ENCODE assay signal across 16 cellular contexts in the genomic region with DNA sequence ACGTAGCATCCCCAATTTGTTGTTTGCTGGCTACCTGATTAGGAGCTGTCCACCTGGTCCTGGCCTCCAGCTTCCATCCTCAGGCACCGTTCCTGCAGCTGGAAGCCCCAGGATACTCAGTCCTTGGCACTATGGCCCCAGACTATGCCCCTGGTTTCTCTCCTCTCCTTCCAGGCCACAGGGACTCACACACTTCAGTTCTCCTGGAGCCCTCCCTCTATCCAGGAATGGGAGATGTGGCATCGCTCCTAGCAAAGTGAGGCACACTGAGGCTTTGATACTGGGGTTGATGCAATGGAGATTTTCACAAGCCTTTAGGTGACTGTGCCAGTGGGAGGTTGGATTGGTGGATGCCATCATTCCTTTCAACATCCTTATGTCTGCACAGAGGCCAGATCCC.
DNase-seq lines count a peak whose midpoint lies in the region; TF ChIP-seq lines count a peak whose summit lies in the region.
"Had no signal": no experiment of that assay in that cellular context is flagged by ENCODE, and none has a peak within 500 bp of the region (broad histone marks: within the 10 kb centered on the region; RNA-seq: fewer than 3 reads in every experiment).

No MANE protein-coding gene starts in this region.

- TF ChIP-seq CTCF in coronary artery (IDR thresholded peaks at IDR 0.05), result no peak

- H3K4me3 ChIP-seq in coronary artery, result no peak overlapping the region

- no peak overlapping the region for H3K27ac ChIP-seq in coronary artery

- peak; percentile 3 for DNase-seq in activated CD8-positive, alpha-beta memory T cell treated with anti-CD3 and anti-CD28 coated beads for 24 hours
- DNase-seq in activated CD8-positive, alpha-beta memory T cell treated with anti-CD3 and anti-CD28 coated beads, Interleukin-2, amount 50 U/mL, for 4 hours, result no peak
- peak; percentile 40 for DNase-seq in coronary artery (ENCODE audit: low spot score)
- peak; percentile 5 for DNase-seq in mucosa of gallbladder (ENCODE audit: low spot score)
- peak; percentile 4 for DNase-seq in ureter (ENCODE audit: low spot score)
- no peak for DNase-seq in NCI-H446 (lab: John Stamatoyannopoulos, UW)
- DNase-seq in NCI-H226, result no peak
- DNase-seq: Karpas-422, NCI-H1092, NCI-H1417 treated with DMSO at 0.1 percent for 48 hours, NCI-H187, NCI-H2081 treated with DMSO at 0.1 percent for 48 hours, NCI-H2171 treated with DMSO at 0.1 percent for 48 hours, NCI-H526 treated with DMSO at 0.1 percent for 48 hours, RPMI8226, SHP77 had no signal

Comparison
In these comparisons a context has a peak if more than half of its experiments do, and no peak if none do; other contexts are left out.
1. DNase-seq: peak in activated CD8-positive, alpha-beta memory T cell treated with anti-CD3 and anti-CD28 coated beads for 24 hours (single experiment), coronary artery (single experiment), mucosa of gallbladder (single experiment) and ureter (single experiment); none in activated CD8-positive, alpha-beta memory T cell treated with anti-CD3 and anti-CD28 coated beads, Interleukin-2, amount 50 U/mL, for 4 hours (single experiment), NCI-H446 (0 of 2) and NCI-H226 (single experiment).